Comparison of ENCODE assay signal across 8 cellular contexts in genomic region chr3:113136071-113136470, GRCh38.
DNase-seq lines count a peak whose midpoint lies in the region; ATAC-seq, FAIRE-seq and TF ChIP-seq lines count a peak whose summit lies in the region.

No MANE protein-coding gene starts in this region.

- H3K27me3 ChIP-seq in left ventricle myocardium inferior (ENCODE audit: low read depth) (no peaks in the 10 kb centered on the region), right cardiac atrium (ENCODE audit: control insufficient read depth, insufficient read depth) (no peaks in the 10 kb centered on the region), Peyer's patch (no peaks in the 10 kb centered on the region)

- no peak for FAIRE-seq in urothelium cell line (lab: Jason Lieb, UNC)

- WGBS in right cardiac atrium: 31% methylated on average over 6 of the region's 6 CpGs

- no peak for ATAC-seq in right cardiac atrium
- no peak for ATAC-seq in GM18861 (IDR thresholded peaks at IDR 0.05; ENCODE audit: unreplicated experiment)

- H3K4me3 ChIP-seq in left ventricle myocardium inferior (no peak overlapping the region), right cardiac atrium (ENCODE audit: low read length) (no peak overlapping the region), Peyer's patch (no peak overlapping the region)

- H3K4me3 Mint-ChIP-seq in activated CD4-positive, alpha-beta memory T cell treated with anti-CD3 and anti-CD28 coated beads for 36 hours: no peak overlapping the region

- H3K27ac ChIP-seq in left ventricle myocardium inferior (replicated peaks) (no peak overlapping the region), right cardiac atrium (ENCODE audit: low read length) (no peak overlapping the region), Peyer's patch (peak overlapping the region in 1 of 4 donors; percentile 23)

- no peak overlapping the region for H3K27ac Mint-ChIP-seq in activated CD4-positive, alpha-beta memory T cell treated with anti-CD3 and anti-CD28 coated beads for 36 hours

- peaks cover 3% of the 10 kb centered on the region for H3K4me1 Mint-ChIP-seq in activated CD4-positive, alpha-beta memory T cell treated with anti-CD3 and anti-CD28 coated beads for 36 hours (ENCODE audit: low read depth)

- H3K9me3 ChIP-seq in left ventricle myocardium inferior (replicated peaks) (peaks cover 4% of the 10 kb centered on the region), right cardiac atrium (ENCODE audit: control insufficient read depth, low read length) (no peaks in the 10 kb centered on the region), Peyer's patch (no peaks in the 10 kb centered on the region)

- TF ChIP-seq POLR2A in Peyer's patch (IDR thresholded peaks at IDR 0.05): no peak

- intact Hi-C loops in left ventricle myocardium inferior (cut with micrococcal nuclease) (loop anchor here (2.0 to 10.0 kb wide), 2 partner anchors 81 to 153 kb away; no protein-coding TSS in a partner anchor), right cardiac atrium (cut with DNase I) (loop anchor here in 2 of 4 donors (2.0 to 5.0 kb wide), 3 partner anchors 76 to 153 kb away; partner anchors contain the start of gene BOC (in 1 of the 2))
- intact Hi-C loops in activated CD4-positive, alpha-beta memory T cell treated with anti-CD3 and anti-CD28 coated beads for 36 hours (cut with micrococcal nuclease): loop anchor here (1.0 kb wide), 2 partner anchors 85 to 152 kb away; no protein-coding TSS in a partner anchor

- no peaks in the 10 kb centered on the region for H3K36me3 Mint-ChIP-seq in activated CD4-positive, alpha-beta memory T cell treated with anti-CD3 and anti-CD28 coated beads for 36 hours

- TF ChIP-seq CTCF in left ventricle myocardium inferior (IDR thresholded peaks at IDR 0.05; ENCODE audit: borderline replicate concordance): peak; percentile 70
- TF ChIP-seq CTCF in Peyer's patch (IDR thresholded peaks at IDR 0.05): peak in 4 of 6 experiments; percentile 33 to 52 (median 48)

- POLR2A ChIA-PET in activated CD4-positive, alpha-beta memory T cell treated with anti-CD3 and anti-CD28 coated beads for 36 hours (lab: Charles Lee): no interaction called here

- DNase-seq in left ventricle myocardium inferior (no peak), right cardiac atrium (no peak), Peyer's patch (no peak), globus pallidus (ENCODE audit: low spot score) (peak; percentile 7), urothelium cell line (ENCODE audit: low spot score) (peak; percentile 40), DMS79 treated with DMSO at 0.1 percent for 48 hours (lab: John Stamatoyannopoulos, UW) (no peak)
- DNase-seq in activated CD4-positive, alpha-beta memory T cell treated with anti-CD3 and anti-CD28 coated beads for 36 hours: no peak

- no peaks in the 10 kb centered on the region for H3K4me1 ChIP-seq in left ventricle myocardium inferior
- H3K4me1 ChIP-seq in right cardiac atrium (ENCODE audit: control insufficient read depth, insufficient read depth, low read length): no peaks in the 10 kb centered on the region
- peaks cover 0 to 4% (median 0%) of the 10 kb centered on the region in 4 donors for H3K4me1 ChIP-seq in Peyer's patch

- H3K9me3 Mint-ChIP-seq in activated CD4-positive, alpha-beta memory T cell treated with anti-CD3 and anti-CD28 coated beads for 36 hours: peaks cover 2% of the 10 kb centered on the region

- no peaks in the 10 kb centered on the region for H3K27me3 Mint-ChIP-seq in activated CD4-positive, alpha-beta memory T cell treated with anti-CD3 and anti-CD28 coated beads for 36 hours

- CTCF ChIA-PET in activated CD4-positive, alpha-beta memory T cell treated with anti-CD3 and anti-CD28 coated beads for 36 hours (lab: Charles Lee): interaction anchor here (0.7 to 3.6 kb wide), 6 partner anchors 11 to 152 kb away, joined by 3 to 34 read pairs (median 3); no protein-coding TSS in a partner anchor

- no peaks in the 10 kb centered on the region for H3K36me3 ChIP-seq in left ventricle myocardium inferior
- no peaks in the 10 kb centered on the region for H3K36me3 ChIP-seq in Peyer's patch

Comparison
In these comparisons a context has a peak if more than half of its experiments do, and no peak if none do; other contexts are left out.
1. DNase-seq: peak in globus pallidus (single experiment) and urothelium cell line (single experiment); none in left ventricle myocardium inferior (single experiment), right cardiac atrium (0 of 3), Peyer's patch (0 of 3), DMS79 treated with DMSO at 0.1 percent for 48 hours (single experiment) and activated CD4-positive, alpha-beta memory T cell treated with anti-CD3 and anti-CD28 coated beads for 36 hours (single experiment).